2 cellular contexts compared by ENCODE assay signal in the genomic region with DNA sequence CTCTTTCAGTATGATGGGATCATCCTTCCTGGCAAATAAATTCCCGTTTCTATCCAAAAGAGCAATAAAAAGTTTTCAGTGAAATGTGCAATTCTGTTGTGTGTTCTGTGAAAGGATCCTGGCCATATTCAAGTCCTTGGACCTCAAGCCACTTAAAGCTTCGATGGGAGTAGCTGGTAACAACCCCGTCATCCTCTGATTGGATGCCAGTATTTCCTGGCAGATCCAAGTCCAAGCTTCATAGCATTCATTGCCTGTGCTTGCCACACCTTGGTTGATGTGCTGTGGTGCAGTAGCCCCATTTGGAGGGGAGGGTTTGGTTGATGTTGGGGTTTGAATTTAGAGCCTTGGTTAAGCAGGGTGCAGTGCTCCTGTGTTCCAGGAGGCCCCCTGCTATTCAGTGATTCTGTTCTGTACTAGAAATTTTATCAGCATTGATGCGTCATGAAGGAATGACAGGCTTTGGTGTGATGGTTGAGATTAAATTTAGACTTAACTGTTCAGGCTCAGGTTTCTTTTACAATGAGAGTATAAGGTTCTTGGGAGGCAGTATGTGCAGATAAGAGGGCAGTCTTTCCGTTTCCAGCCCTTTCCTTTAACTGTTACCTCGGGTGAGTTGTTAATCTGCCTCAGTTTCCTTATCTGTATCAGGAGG.
TF ChIP-seq lines count a peak whose summit lies in the region.

No MANE protein-coding gene starts in this region.

TF ChIP-seq in IMR-90, 13 proteins besides CTCF, POLR2A, EP300 and RAD21:
- TF ChIP-seq SMC3 (IDR thresholded peaks at IDR 0.05; ENCODE audit: low read depth, low read length): no peak
- TF ChIP-seq NFE2L2 (IDR thresholded peaks at IDR 0.05; ENCODE audit: low read depth, low read length): no peak

TF ChIP-seq in GM12878, 131 proteins besides CTCF, POLR2A, EP300 and RAD21:
- TF ChIP-seq HCFC1 (IDR thresholded peaks at IDR 0.05; ENCODE audit: low read length) (no peak), ZNF207 (IDR thresholded peaks at IDR 0.05; ENCODE audit: borderline replicate concordance) (no peak), RUNX3 (IDR thresholded peaks at IDR 0.05; ENCODE audit: low read length) (no peak), SMAD5 (IDR thresholded peaks at IDR 0.05; ENCODE audit: low read depth) (no peak; the same call in 1 of the 2 replicates), NR2C1 (IDR thresholded peaks at IDR 0.05) (no peak), CBFB (IDR thresholded peaks at IDR 0.05; ENCODE audit: low read depth) (no peak), USF1 (IDR thresholded peaks at IDR 0.05; ENCODE audit: borderline replicate concordance, extremely low read length, insufficient read depth, low read depth, low read length) (no peak)
